Comparison of ENCODE assay signal across 1 cellular context in genomic region chr7:74290590-74290950, GRCh38.
TF ChIP-seq lines count a peak whose summit lies in the region.

No MANE protein-coding gene starts in this region.

TF ChIP-seq in GM12878, 131 proteins besides CTCF, POLR2A, EP300 and RAD21 (continued from another document):
- TF ChIP-seq NKRF (conservative IDR thresholded peaks at IDR 0.05), result 0 out of 2 replicates have a peak, but pooled peaks have one; percentile 56
